Comparison of ENCODE assay signal across 18 cellular contexts in the genomic region with DNA sequence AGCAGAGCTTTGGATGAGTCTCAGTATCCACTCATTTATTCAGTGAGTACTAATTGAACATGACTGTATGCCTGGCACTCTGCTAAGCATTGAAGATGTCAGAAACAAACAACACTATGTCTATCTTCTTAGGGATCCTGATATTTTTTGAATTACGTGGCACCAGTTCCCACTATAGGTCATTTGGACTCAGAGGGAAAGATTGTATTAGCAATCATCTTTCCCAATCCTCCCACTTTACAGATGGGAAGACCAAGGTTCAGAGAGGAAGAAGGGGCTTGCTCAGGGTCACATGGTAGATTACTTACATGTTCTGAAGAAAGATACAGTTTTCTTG.
DNase-seq lines count a peak whose midpoint lies in the region; ATAC-seq, FAIRE-seq and TF ChIP-seq lines count a peak whose summit lies in the region.
"Had no signal": no experiment of that assay in that cellular context is flagged by ENCODE, and none has a peak within 500 bp of the region (broad histone marks: within the 10 kb centered on the region; RNA-seq: fewer than 3 reads in every experiment).

No MANE protein-coding gene starts in this region.

- H3K4me2 ChIP-seq in PC-3 (ENCODE audit: low read length): peak overlapping the region; percentile 59; the same call in 1 of the 2 replicates
- H3K4me2 ChIP-seq in mammary epithelial cell (ENCODE audit: insufficient read depth, low read depth, low read length): no peak overlapping the region

- POLR2A ChIA-PET in PC-3 (lab: Charles Lee; ENCODE audit: unreplicated experiment): no interaction called here

- intact Hi-C loops in PC-3 (cut with micrococcal nuclease): loop anchor here (2.0 kb wide), 1 partner anchor 57 kb away; no protein-coding TSS in a partner anchor
- intact Hi-C loops in mammary epithelial cell (cut with micrococcal nuclease): no loop called here

- H4K20me1 ChIP-seq in PC-3 (ENCODE audit: low read length) (no peaks in the 10 kb centered on the region), mammary epithelial cell (ENCODE audit: insufficient read depth, low read length) (no peaks in the 10 kb centered on the region)

- dilution Hi-C loops in mammary epithelial cell (cut with HindIII; ENCODE audit: low sequenced_read_pairs): no loop called here

- H3F3A ChIP-seq in PC-3 (ENCODE audit: low read length, unreplicated experiment): no peaks in the 10 kb centered on the region

- H3K9ac ChIP-seq in PC-3 (ENCODE audit: low read length): no peak overlapping the region
- no peak overlapping the region for H3K9ac ChIP-seq in mammary epithelial cell (ENCODE audit: insufficient read depth, low read length)

- DNase-seq in AG10803 (ENCODE audit: low read depth) (peak; percentile 34), PC-3 (no peak), fibroblast of mammary gland (ENCODE audit: low read depth) (peak; percentile 86), NCI-H2196 (lab: John Stamatoyannopoulos, UW; ENCODE audit: unreplicated experiment) (no peak), GM12892 (ENCODE audit: insufficient read length) (no peak), mammary epithelial cell (no peak)
- no peak for DNase-seq in activated CD8-positive, alpha-beta memory T cell treated with anti-CD3 and anti-CD28 coated beads for 24 hours
- DNase-seq: 8988T; Caco-2; CD4-positive, alpha-beta T cell; H9 had no signal

- H3K36me3 ChIP-seq in PC-3 (ENCODE audit: low read depth, low read length) (no peaks in the 10 kb centered on the region), mammary epithelial cell (ENCODE audit: insufficient read depth, low read length) (no peaks in the 10 kb centered on the region)

- H3K27ac ChIP-seq in PC-3 (ENCODE audit: low read length): peak overlapping the region; percentile 81
- no peak overlapping the region for H3K27ac ChIP-seq in mammary epithelial cell (ENCODE audit: insufficient read depth, low read depth, low read length)
- H3K27ac ChIP-seq: C4-2B had no signal

- 82% methylated on average over 1 of the region's 1 CpG for WGBS in mammary epithelial cell (ENCODE audit: low coverage, missing lambda C conversion rate)

- H2AFZ ChIP-seq in PC-3 (ENCODE audit: low read length): no peak overlapping the region
- H2AFZ ChIP-seq in mammary epithelial cell (ENCODE audit: low read depth, low read length): no peak overlapping the region

- H3K4me1 ChIP-seq in PC-3 (ENCODE audit: insufficient read depth, low read length) (peaks cover 26% of the 10 kb centered on the region), mammary epithelial cell (ENCODE audit: insufficient read depth, low read length) (peaks cover 6% of the 10 kb centered on the region)

- no peaks in the 10 kb centered on the region for H3K9me3 ChIP-seq in PC-3 (ENCODE audit: low read length)
- no peaks in the 10 kb centered on the region for H3K9me3 ChIP-seq in mammary epithelial cell (replicated peaks; ENCODE audit: insufficient read depth, low read length)
- H3K9me3 ChIP-seq: Caco-2 had no signal

- H3K9me2 ChIP-seq in PC-3 (replicated peaks; ENCODE audit: low read length): 0 out of 2 replicates have a peak, but pooled peaks cover 4% of the 10 kb centered on the region

- no peaks in the 10 kb centered on the region for H3K79me2 ChIP-seq in PC-3 (ENCODE audit: low read length)
- H3K79me2 ChIP-seq in mammary epithelial cell (ENCODE audit: insufficient read depth, low read length): no peaks in the 10 kb centered on the region

- no peak for TF ChIP-seq CTCF in AG10803 (conservative IDR thresholded peaks at IDR 0.05; ENCODE audit: low read length)
- no peak for TF ChIP-seq CTCF in PC-3 (conservative IDR thresholded peaks at IDR 0.05; ENCODE audit: low read depth, low read length)
- no peak for TF ChIP-seq CTCF in fibroblast of mammary gland (conservative IDR thresholded peaks at IDR 0.05; ENCODE audit: control insufficient read depth, insufficient read depth, low read depth, low read length)
- no peak for TF ChIP-seq CTCF in mammary epithelial cell (conservative IDR thresholded peaks at IDR 0.05 in 1 of 2, IDR thresholded peaks at IDR 0.05 in 1 of 2; ENCODE audit: extremely low read depth in 1 of 2, insufficient read depth in 1 of 2, low read depth in 1 of 2, low read length in 2 of 2)

- CTCF ChIA-PET in PC-3 (lab: Charles Lee): no interaction called here
- CTCF ChIA-PET in mammary epithelial cell (lab: Charles Lee; ENCODE audit: low non-redundant PET): no interaction called here

- no TSS peak for BruUV-seq in PC-3 (replicated peaks; lab: Mats Ljungman, UMichigan)
- BruUV-seq in mammary epithelial cell (replicated peaks; lab: Mats Ljungman, UMichigan): no TSS peak

- H3K4me3 ChIP-seq in AG10803 (ENCODE audit: low read length): no peak overlapping the region
- no peak overlapping the region for H3K4me3 ChIP-seq in PC-3 (ENCODE audit: low read length)
- H3K4me3 ChIP-seq in fibroblast of mammary gland (ENCODE audit: control insufficient read depth, low read depth, low read length): no peak overlapping the region
- H3K4me3 ChIP-seq in mammary epithelial cell (replicated peaks in 1 of 3; ENCODE audit: insufficient read depth in 1 of 3, low read depth in 2 of 3, low read length in 3 of 3): no peak overlapping the region

- in situ Hi-C loops in mammary epithelial cell (cut with MboI; ENCODE audit: low sequenced_read_pairs in 2 of 2): no loop called here

- no peak for ATAC-seq in PC-3
- ATAC-seq: HepG2 had no signal

- H3K27me3 ChIP-seq in PC-3 (ENCODE audit: low read length): no peaks in the 10 kb centered on the region
- H3K27me3 ChIP-seq in mammary epithelial cell (ENCODE audit: insufficient read depth, low read length): no peaks in the 10 kb centered on the region

- FAIRE-seq in GM12892 (lab: Jason Lieb, UNC): no peak
- FAIRE-seq: D721Med, G401.6, GM12891, GM18507, H1, HepG2 had no signal

- no peak for TF ChIP-seq POLR2A in GM12892 (IDR thresholded peaks at IDR 0.05; ENCODE audit: low read depth, low read length)

Comparison
In these comparisons a context has a peak if more than half of its experiments do, and no peak if none do; other contexts are left out.
1. DNase-seq: peak in AG10803 (single experiment) and fibroblast of mammary gland (single experiment); none in PC-3 (single experiment), NCI-H2196 (single experiment), activated CD8-positive, alpha-beta memory T cell treated with anti-CD3 and anti-CD28 coated beads for 24 hours (single experiment), GM12892 (single experiment) and mammary epithelial cell (single experiment).